ENCODE assay signal across 8 cellular contexts in the genomic region with DNA sequence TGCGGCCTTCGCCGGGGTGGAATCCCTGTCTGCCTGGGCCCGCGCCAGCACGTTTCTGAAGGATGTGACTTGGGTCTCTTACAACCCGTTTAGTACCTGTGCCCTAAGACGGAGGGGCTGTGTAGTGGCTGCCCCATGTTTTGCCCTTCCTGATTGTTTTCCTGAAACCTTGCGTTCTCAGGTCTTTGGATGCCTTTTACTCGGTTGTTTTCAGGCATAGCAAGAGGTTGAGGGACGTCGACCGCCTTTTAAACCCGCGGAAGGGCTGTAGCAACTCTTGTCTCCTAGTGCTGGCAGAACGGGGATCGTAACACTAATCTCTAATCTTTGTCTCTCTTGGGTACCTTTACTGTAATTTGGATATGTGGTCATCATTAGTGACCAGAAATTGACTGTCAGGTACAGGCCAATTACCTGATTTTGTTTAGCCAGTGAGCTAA. TPM values are rescaled to one million over a fixed set of nuclear protein-coding genes. Genes with fewer than 3 reads are reported as not detected.
A peak's percentile ranks its signal among the peaks of the same experiment; 100 is the strongest.
DNase-seq lines count a peak whose midpoint lies in the region; ATAC-seq, FAIRE-seq and TF ChIP-seq lines count a peak whose summit lies in the region.

No MANE protein-coding gene starts in this region.

- CTCF ChIA-PET in activated CD4-positive, alpha-beta memory T cell treated with anti-CD3 and anti-CD28 coated beads for 36 hours (lab: Charles Lee), result no interaction called here

- POLR2A ChIA-PET in activated CD4-positive, alpha-beta memory T cell treated with anti-CD3 and anti-CD28 coated beads for 36 hours (lab: Charles Lee), result interaction anchor here (0.9 kb wide), 1 partner anchor 40 kb away, joined by 3 read pairs; no protein-coding TSS in a partner anchor

- H3K27ac Mint-ChIP-seq in T-helper 2 cell treated with Interferon-gamma antibody and Interleukin-4, amounts not matched to agents 5 μg/mL and 100 μg/mL, for 36 hours, result peak overlapping the region; percentile 97
- H3K27ac Mint-ChIP-seq in activated CD4-positive, alpha-beta memory T cell treated with anti-CD3 and anti-CD28 coated beads for 36 hours, result peak overlapping the region; percentile 96
- peak overlapping the region; percentile 97 for H3K27ac Mint-ChIP-seq in stimulated activated effector memory CD8-positive, alpha-beta T cell treated with anti-CD3 and anti-CD28 coated beads, Interleukin-12 subunit alpha, Interleukin-12 subunit beta, amount 100 ng/mL, for 72 hours

- no peak for FAIRE-seq in HTR-8/SVneo (lab: Jason Lieb, UNC)

- intact Hi-C loops in activated CD4-positive, alpha-beta memory T cell treated with anti-CD3 and anti-CD28 coated beads for 36 hours (cut with micrococcal nuclease), result loop anchor here (1.0 to 5.0 kb wide), 5 partner anchors 39 to 567 kb away; a partner anchor contains a TSS

- TF ChIP-seq CTCF in right atrium auricular region (IDR thresholded peaks at IDR 0.05), result no peak

- no peaks in the 10 kb centered on the region for H3K36me3 ChIP-seq in right atrium auricular region

- no peak for ATAC-seq in stimulated activated effector memory CD8-positive, alpha-beta T cell treated with anti-CD3 and anti-CD28 coated beads, Interleukin-12 subunit alpha, Interleukin-12 subunit beta, amount 100 ng/mL, for 72 hours

- peaks cover 15% of the 10 kb centered on the region for H3K36me3 Mint-ChIP-seq in T-helper 2 cell treated with Interferon-gamma antibody and Interleukin-4, amounts not matched to agents 5 μg/mL and 100 μg/mL, for 36 hours (ENCODE audit: low read depth)
- H3K36me3 Mint-ChIP-seq in activated CD4-positive, alpha-beta memory T cell treated with anti-CD3 and anti-CD28 coated beads for 36 hours, result peaks cover 12% of the 10 kb centered on the region
- H3K36me3 Mint-ChIP-seq in stimulated activated effector memory CD8-positive, alpha-beta T cell treated with anti-CD3 and anti-CD28 coated beads, Interleukin-12 subunit alpha, Interleukin-12 subunit beta, amount 100 ng/mL, for 72 hours, result peaks cover 13% of the 10 kb centered on the region

- peaks cover 23% of the 10 kb centered on the region for H3K4me1 Mint-ChIP-seq in T-helper 2 cell treated with Interferon-gamma antibody and Interleukin-4, amounts not matched to agents 5 μg/mL and 100 μg/mL, for 36 hours (ENCODE audit: low read depth)
- peaks cover 18% of the 10 kb centered on the region for H3K4me1 Mint-ChIP-seq in activated CD4-positive, alpha-beta memory T cell treated with anti-CD3 and anti-CD28 coated beads for 36 hours (ENCODE audit: low read depth)
- peaks cover 23% of the 10 kb centered on the region for H3K4me1 Mint-ChIP-seq in stimulated activated effector memory CD8-positive, alpha-beta T cell treated with anti-CD3 and anti-CD28 coated beads, Interleukin-12 subunit alpha, Interleukin-12 subunit beta, amount 100 ng/mL, for 72 hours

- H3K9me3 Mint-ChIP-seq in T-helper 2 cell treated with Interferon-gamma antibody and Interleukin-4, amounts not matched to agents 5 μg/mL and 100 μg/mL, for 36 hours, result peaks cover 18% of the 10 kb centered on the region
- H3K9me3 Mint-ChIP-seq in activated CD4-positive, alpha-beta memory T cell treated with anti-CD3 and anti-CD28 coated beads for 36 hours, result peaks cover 14% of the 10 kb centered on the region
- peaks cover 5% of the 10 kb centered on the region for H3K9me3 Mint-ChIP-seq in stimulated activated effector memory CD8-positive, alpha-beta T cell treated with anti-CD3 and anti-CD28 coated beads, Interleukin-12 subunit alpha, Interleukin-12 subunit beta, amount 100 ng/mL, for 72 hours

- DNase-seq in T-helper 2 cell treated with Interferon-gamma antibody and Interleukin-4, amounts not matched to agents 5 μg/mL and 100 μg/mL, for 36 hours (ENCODE audit: low spot score), result no peak
- no peak for DNase-seq in T-helper 2 cell
- no peak for DNase-seq in activated CD4-positive, alpha-beta memory T cell treated with anti-CD3 and anti-CD28 coated beads for 36 hours
- DNase-seq in right atrium auricular region (ENCODE audit: low spot score), result peak; percentile 61
- DNase-seq in stimulated activated effector memory CD8-positive, alpha-beta T cell treated with anti-CD3 and anti-CD28 coated beads, Interleukin-12 subunit alpha, Interleukin-12 subunit beta, amount 100 ng/mL, for 72 hours (ENCODE audit: low spot score in 2 of 2), result no peak
- no peak for DNase-seq in COLO829 (ENCODE audit: low spot score)
- no peak for DNase-seq in T1000 (lab: John Stamatoyannopoulos, UW)
- DNase-seq in HTR-8/SVneo (ENCODE audit: insufficient read length, low spot score), result no peak

- peak overlapping the region; percentile 89 to 98 for H3K4me3 ChIP-seq in right atrium auricular region

- H3K27me3 Mint-ChIP-seq in T-helper 2 cell treated with Interferon-gamma antibody and Interleukin-4, amounts not matched to agents 5 μg/mL and 100 μg/mL, for 36 hours (ENCODE audit: low read depth), result no peaks in the 10 kb centered on the region
- no peaks in the 10 kb centered on the region for H3K27me3 Mint-ChIP-seq in activated CD4-positive, alpha-beta memory T cell treated with anti-CD3 and anti-CD28 coated beads for 36 hours

- peak overlapping the region; percentile 91 for H3K4me3 Mint-ChIP-seq in T-helper 2 cell treated with Interferon-gamma antibody and Interleukin-4, amounts not matched to agents 5 μg/mL and 100 μg/mL, for 36 hours
- peak overlapping the region; percentile 78 for H3K4me3 Mint-ChIP-seq in activated CD4-positive, alpha-beta memory T cell treated with anti-CD3 and anti-CD28 coated beads for 36 hours
- peak overlapping the region; percentile 88 for H3K4me3 Mint-ChIP-seq in stimulated activated effector memory CD8-positive, alpha-beta T cell treated with anti-CD3 and anti-CD28 coated beads, Interleukin-12 subunit alpha, Interleukin-12 subunit beta, amount 100 ng/mL, for 72 hours

- H3K27ac ChIP-seq in right atrium auricular region, result peak overlapping the region; percentile 93 to 95

- no peaks in the 10 kb centered on the region for H3K9me3 ChIP-seq in right atrium auricular region

- peaks cover 0 to 23% of the 10 kb centered on the region in 2 donors for H3K4me1 ChIP-seq in right atrium auricular region

- H3K27me3 ChIP-seq in right atrium auricular region, result no peaks in the 10 kb centered on the region

RNA-seq across cellular contexts. Expression of a gene that starts 0.7 kb away (rescaled TPM):
- total RNA-seq in activated CD4-positive, alpha-beta memory T cell treated with anti-CD3 and anti-CD28 coated beads for 36 hours, result 1 to 10 TPM; 6.5 to 7.3 TPM
- total RNA-seq in right atrium auricular region, result 1 to 10 TPM; 4.1 to 5.1 TPM

RNA-seq across cellular contexts. Expression of a gene that starts 39.2 kb away (rescaled TPM):
- 1 to 10 TPM; 2.7 to 3.9 TPM for total RNA-seq in activated CD4-positive, alpha-beta memory T cell treated with anti-CD3 and anti-CD28 coated beads for 36 hours
- 1 to 10 TPM; 3.7 to 4.8 TPM for total RNA-seq in right atrium auricular region
